8 cellular contexts compared by ENCODE assay signal in the genomic region with DNA sequence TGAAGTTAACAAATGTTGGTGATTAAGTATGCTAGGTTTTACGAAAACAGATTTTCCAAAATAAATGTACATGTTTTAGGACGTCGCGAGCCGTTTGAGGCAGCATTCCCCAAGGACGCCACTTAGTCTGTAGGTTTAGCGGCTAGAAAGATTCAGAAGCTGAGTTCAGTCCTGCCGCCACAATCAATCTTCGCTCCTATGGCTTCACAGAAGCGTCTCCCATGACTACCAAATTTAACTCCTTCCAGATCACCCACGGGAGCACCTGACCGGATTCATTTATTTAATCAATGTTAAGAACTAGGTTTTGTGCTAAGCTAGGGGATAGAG. TPM values are rescaled to one million over a fixed set of nuclear protein-coding genes. Genes with fewer than 3 reads are reported as not detected.
A peak's percentile ranks its signal among the peaks of the same experiment; 100 is the strongest.
DNase-seq lines count a peak whose midpoint lies in the region; ATAC-seq and TF ChIP-seq lines count a peak whose summit lies in the region.

No MANE protein-coding gene starts in this region.

- peaks cover 11% of the 10 kb centered on the region for H3K4me1 ChIP-seq in lower lobe of right lung
- peaks cover 0 to 27% (median 13%) of the 10 kb centered on the region in 4 donors for H3K4me1 ChIP-seq in tibial artery

- H3K4me3 ChIP-seq in lower lobe of right lung, result peak overlapping the region; percentile 91
- peak overlapping the region; percentile 84 to 86 for H3K4me3 ChIP-seq in tibial artery

- H3K27me3 ChIP-seq in lower lobe of right lung (ENCODE audit: low read depth) (no peaks in the 10 kb centered on the region), tibial artery (no peaks in the 10 kb centered on the region)

- peak; percentile 26 to 36 for DNase-seq in AML-193 (lab: John Stamatoyannopoulos, UW)
- peak; percentile 73 for DNase-seq in NOMO-1 treated with dmso at 0.1 percent for 144 hours (lab: John Stamatoyannopoulos, UW; ENCODE audit: unreplicated experiment)
- no peak for DNase-seq in lower lobe of right lung
- DNase-seq in tibial artery, result no peak
- no peak for DNase-seq in middle frontal gyrus (ENCODE audit: extremely low spot score, low spot score)

- intact Hi-C loops in lower lobe of right lung (cut with DNase I), result no loop called here
- intact Hi-C loops in tibial artery (cut with DNase I; ENCODE audit: low total_unique reads), result no loop called here

- peak overlapping the region; percentile 95 for H3K27ac ChIP-seq in cingulate gyrus (ENCODE audit: low read depth, low read length)
- H3K27ac ChIP-seq in lower lobe of right lung, result peak overlapping the region; percentile 94
- H3K27ac ChIP-seq in tibial artery, result peak overlapping the region; percentile 92

- H3K36me3 ChIP-seq in lower lobe of right lung (peaks cover 14% of the 10 kb centered on the region), tibial artery (peaks cover 0 to 10% (median 0%) of the 10 kb centered on the region in 3 donors)

- H3K9me3 ChIP-seq in lower lobe of right lung (no peaks in the 10 kb centered on the region), tibial artery (no peaks in the 10 kb centered on the region)

- ATAC-seq in GM19395 (IDR thresholded peaks at IDR 0.05; ENCODE audit: unreplicated experiment), result peak; percentile 8
- ATAC-seq in lower lobe of right lung, result peak in 1 of 2 donors; percentile 28
- no peak for ATAC-seq in HG03025 (IDR thresholded peaks at IDR 0.05; ENCODE audit: low FRiP score, unreplicated experiment)

- TF ChIP-seq CTCF in lower lobe of right lung (IDR thresholded peaks at IDR 0.05) (no peak), tibial artery (IDR thresholded peaks at IDR 0.05) (no peak)

RNA-seq across cellular contexts. Expression of a gene that starts 0.8 kb away (rescaled TPM):
- 129 TPM for total RNA-seq in lower lobe of right lung

RNA-seq across cellular contexts. Expression of a gene that starts 43.9 kb away (rescaled TPM):
- total RNA-seq in lower lobe of right lung, result not detected

Comparison
In these comparisons a context has a peak if more than half of its experiments do, and no peak if none do; other contexts are left out.
1. DNase-seq: peak in AML-193 (2 of 2) and NOMO-1 treated with dmso at 0.1 percent for 144 hours (single experiment); none in lower lobe of right lung (single experiment), tibial artery (0 of 2) and middle frontal gyrus (single experiment).
2. Peak in every context shown above with its lines, with median percentiles within 50 percentile points of each other: H3K27ac ChIP-seq.